8 cellular contexts compared by ENCODE assay signal in genomic region chr17:7368597-7368994, GRCh38. TPM values are rescaled to one million over a fixed set of nuclear protein-coding genes. Genes with fewer than 3 reads are reported as not detected.
"Had no signal": no experiment of that assay in that cellular context is flagged by ENCODE, and none has a peak within 500 bp of the region (broad histone marks: within the 10 kb centered on the region; RNA-seq: fewer than 3 reads in every experiment).

No MANE protein-coding gene starts in this region.

RNA-seq across cellular contexts. Expression of gene TNK1, which starts 12.3 kb away (rescaled TPM):
- total RNA-seq: LHCN-M2, SJCRH30 had no signal

RNA-seq across cellular contexts. Expression of gene TMEM95, which starts 13.6 kb away (rescaled TPM):
- total RNA-seq: LHCN-M2, MCF 10A, NCI-H460, OCI-LY7, Right ventricle myocardium inferior, RPMI7951, SJCRH30, SK-MEL-5 had no signal

RNA-seq across cellular contexts. Expression of gene ACAP1, which starts 32.3 kb away (rescaled TPM):
- total RNA-seq: LHCN-M2 had no signal
